1 cellular context compared by ENCODE assay signal in the genomic region with DNA sequence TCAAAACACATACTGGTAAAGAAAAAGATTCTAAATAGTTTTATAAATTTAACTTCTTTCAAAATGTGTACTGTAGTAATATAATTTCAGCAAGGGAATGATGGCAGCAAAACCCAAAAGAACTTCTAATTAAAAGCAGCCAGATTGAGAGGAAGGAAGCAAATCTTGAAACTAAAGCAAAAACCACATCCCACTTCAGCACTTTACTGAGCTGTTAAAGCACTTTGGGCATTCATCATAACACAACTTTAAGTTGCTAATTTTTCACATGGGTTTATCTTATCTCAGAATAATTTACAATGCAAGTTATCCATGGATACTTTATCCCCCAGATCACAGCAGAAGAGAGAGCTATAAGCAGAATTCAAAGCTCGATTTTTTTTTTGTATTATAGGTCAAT.
TF ChIP-seq lines count a peak whose summit lies in the region.

No MANE protein-coding gene starts in this region.

TF ChIP-seq in HepG2, 621 proteins besides CTCF, POLR2A, EP300 and RAD21:
- TF ChIP-seq NCOA2 (CRISPR knock-in tag; IDR thresholded peaks at IDR 0.05): no peak
- no peak for TF ChIP-seq SRSF4 (IDR thresholded peaks at IDR 0.05; ENCODE audit: low read depth, low read length, poor library complexity, severe bottlenecking)
- TF ChIP-seq IKZF4 (CRISPR knock-in tag; IDR thresholded peaks at IDR 0.05; ENCODE audit: borderline replicate concordance, low read depth, not compliant biosample characterization): no peak
- no peak for TF ChIP-seq ZNF781 (CRISPR knock-in tag; IDR thresholded peaks at IDR 0.05; ENCODE audit: borderline replicate concordance, not compliant biosample characterization)
- no peak for TF ChIP-seq ZNF556 (CRISPR knock-in tag; IDR thresholded peaks at IDR 0.05; ENCODE audit: borderline replicate concordance)
- TF ChIP-seq SMAD3 (CRISPR knock-in tag; IDR thresholded peaks at IDR 0.05): no peak
- TF ChIP-seq, protein P1, sequence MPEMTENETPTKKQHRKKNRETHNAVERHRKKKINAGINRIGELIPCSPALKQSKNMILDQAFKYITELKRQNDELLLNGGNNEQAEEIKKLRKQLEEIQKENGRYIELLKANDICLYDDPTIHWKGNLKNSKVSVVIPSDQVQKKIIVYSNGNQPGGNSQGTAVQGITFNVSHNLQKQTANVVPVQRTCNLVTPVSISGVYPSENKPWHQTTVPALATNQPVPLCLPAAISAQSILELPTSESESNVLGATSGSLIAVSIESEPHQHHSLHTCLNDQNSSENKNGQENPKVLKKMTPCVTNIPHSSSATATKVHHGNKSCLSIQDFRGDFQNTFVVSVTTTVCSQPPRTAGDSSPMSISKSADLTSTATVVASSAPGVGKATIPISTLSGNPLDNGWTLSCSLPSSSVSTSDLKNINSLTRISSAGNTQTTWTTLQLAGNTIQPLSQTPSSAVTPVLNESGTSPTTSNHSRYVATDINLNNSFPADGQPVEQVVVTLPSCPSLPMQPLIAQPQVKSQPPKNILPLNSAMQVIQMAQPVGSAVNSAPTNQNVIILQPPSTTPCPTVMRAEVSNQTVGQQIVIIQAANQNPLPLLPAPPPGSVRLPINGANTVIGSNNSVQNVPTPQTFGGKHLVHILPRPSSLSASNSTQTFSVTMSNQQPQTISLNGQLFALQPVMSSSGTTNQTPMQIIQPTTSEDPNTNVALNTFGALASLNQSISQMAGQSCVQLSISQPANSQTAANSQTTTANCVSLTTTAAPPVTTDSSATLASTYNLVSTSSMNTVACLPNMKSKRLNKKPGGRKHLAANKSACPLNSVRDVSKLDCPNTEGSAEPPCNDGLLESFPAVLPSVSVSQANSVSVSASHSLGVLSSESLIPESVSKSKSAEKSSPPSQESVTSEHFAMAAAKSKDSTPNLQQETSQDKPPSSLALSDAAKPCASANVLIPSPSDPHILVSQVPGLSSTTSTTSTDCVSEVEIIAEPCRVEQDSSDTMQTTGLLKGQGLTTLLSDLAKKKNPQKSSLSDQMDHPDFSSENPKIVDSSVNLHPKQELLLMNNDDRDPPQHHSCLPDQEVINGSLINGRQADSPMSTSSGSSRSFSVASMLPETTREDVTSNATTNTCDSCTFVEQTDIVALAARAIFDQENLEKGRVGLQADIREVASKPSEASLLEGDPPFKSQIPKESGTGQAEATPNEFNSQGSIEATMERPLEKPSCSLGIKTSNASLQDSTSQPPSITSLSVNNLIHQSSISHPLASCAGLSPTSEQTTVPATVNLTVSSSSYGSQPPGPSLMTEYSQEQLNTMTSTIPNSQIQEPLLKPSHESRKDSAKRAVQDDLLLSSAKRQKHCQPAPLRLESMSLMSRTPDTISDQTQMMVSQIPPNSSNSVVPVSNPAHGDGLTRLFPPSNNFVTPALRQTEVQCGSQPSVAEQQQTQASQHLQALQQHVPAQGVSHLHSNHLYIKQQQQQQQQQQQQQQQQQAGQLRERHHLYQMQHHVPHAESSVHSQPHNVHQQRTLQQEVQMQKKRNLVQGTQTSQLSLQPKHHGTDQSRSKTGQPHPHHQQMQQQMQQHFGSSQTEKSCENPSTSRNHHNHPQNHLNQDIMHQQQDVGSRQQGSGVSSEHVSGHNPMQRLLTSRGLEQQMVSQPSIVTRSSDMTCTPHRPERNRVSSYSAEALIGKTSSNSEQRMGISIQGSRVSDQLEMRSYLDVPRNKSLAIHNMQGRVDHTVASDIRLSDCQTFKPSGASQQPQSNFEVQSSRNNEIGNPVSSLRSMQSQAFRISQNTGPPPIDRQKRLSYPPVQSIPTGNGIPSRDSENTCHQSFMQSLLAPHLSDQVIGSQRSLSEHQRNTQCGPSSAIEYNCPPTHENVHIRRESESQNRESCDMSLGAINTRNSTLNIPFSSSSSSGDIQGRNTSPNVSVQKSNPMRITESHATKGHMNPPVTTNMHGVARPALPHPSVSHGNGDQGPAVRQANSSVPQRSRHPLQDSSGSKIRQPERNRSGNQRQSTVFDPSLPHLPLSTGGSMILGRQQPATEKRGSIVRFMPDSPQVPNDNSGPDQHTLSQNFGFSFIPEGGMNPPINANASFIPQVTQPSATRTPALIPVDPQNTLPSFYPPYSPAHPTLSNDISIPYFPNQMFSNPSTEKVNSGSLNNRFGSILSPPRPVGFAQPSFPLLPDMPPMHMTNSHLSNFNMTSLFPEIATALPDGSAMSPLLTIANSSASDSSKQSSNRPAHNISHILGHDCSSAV (CRISPR knock-in tag; IDR thresholded peaks at IDR 0.05; ENCODE audit: borderline replicate concordance): no peak
- no peak for TF ChIP-seq XRCC5 (optimal IDR thresholded peaks at IDR 0.05; ENCODE audit: low read length)
- TF ChIP-seq PCBP2 (optimal IDR thresholded peaks at IDR 0.05; ENCODE audit: low read depth, low read length, poor library complexity, severe bottlenecking): no peak
- no peak for TF ChIP-seq TEAD2 (CRISPR knock-in tag; IDR thresholded peaks at IDR 0.05)
- TF ChIP-seq, protein P2, sequence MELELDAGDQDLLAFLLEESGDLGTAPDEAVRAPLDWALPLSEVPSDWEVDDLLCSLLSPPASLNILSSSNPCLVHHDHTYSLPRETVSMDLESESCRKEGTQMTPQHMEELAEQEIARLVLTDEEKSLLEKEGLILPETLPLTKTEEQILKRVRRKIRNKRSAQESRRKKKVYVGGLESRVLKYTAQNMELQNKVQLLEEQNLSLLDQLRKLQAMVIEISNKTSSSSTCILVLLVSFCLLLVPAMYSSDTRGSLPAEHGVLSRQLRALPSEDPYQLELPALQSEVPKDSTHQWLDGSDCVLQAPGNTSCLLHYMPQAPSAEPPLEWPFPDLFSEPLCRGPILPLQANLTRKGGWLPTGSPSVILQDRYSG (CRISPR knock-in tag; IDR thresholded peaks at IDR 0.05): no peak
- TF ChIP-seq, protein P3, sequence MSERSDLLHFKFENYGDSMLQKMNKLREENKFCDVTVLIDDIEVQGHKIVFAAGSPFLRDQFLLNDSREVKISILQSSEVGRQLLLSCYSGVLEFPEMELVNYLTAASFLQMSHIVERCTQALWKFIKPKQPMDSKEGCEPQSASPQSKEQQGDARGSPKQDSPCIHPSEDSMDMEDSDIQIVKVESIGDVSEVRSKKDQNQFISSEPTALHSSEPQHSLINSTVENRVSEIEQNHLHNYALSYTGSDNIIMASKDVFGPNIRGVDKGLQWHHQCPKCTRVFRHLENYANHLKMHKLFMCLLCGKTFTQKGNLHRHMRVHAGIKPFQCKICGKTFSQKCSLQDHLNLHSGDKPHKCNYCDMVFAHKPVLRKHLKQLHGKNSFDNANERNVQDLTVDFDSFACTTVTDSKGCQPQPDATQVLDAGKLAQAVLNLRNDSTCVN (CRISPR knock-in tag; IDR thresholded peaks at IDR 0.05; ENCODE audit: borderline replicate concordance): no peak
- TF ChIP-seq, protein P4, sequence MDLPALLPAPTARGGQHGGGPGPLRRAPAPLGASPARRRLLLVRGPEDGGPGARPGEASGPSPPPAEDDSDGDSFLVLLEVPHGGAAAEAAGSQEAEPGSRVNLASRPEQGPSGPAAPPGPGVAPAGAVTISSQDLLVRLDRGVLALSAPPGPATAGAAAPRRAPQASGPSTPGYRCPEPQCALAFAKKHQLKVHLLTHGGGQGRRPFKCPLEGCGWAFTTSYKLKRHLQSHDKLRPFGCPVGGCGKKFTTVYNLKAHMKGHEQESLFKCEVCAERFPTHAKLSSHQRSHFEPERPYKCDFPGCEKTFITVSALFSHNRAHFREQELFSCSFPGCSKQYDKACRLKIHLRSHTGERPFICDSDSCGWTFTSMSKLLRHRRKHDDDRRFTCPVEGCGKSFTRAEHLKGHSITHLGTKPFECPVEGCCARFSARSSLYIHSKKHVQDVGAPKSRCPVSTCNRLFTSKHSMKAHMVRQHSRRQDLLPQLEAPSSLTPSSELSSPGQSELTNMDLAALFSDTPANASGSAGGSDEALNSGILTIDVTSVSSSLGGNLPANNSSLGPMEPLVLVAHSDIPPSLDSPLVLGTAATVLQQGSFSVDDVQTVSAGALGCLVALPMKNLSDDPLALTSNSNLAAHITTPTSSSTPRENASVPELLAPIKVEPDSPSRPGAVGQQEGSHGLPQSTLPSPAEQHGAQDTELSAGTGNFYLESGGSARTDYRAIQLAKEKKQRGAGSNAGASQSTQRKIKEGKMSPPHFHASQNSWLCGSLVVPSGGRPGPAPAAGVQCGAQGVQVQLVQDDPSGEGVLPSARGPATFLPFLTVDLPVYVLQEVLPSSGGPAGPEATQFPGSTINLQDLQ (CRISPR knock-in tag; IDR thresholded peaks at IDR 0.05): no peak
- TF ChIP-seq ZNF558 (CRISPR knock-in tag; IDR thresholded peaks at IDR 0.05; ENCODE audit: borderline replicate concordance): no peak
- TF ChIP-seq, protein P5, sequence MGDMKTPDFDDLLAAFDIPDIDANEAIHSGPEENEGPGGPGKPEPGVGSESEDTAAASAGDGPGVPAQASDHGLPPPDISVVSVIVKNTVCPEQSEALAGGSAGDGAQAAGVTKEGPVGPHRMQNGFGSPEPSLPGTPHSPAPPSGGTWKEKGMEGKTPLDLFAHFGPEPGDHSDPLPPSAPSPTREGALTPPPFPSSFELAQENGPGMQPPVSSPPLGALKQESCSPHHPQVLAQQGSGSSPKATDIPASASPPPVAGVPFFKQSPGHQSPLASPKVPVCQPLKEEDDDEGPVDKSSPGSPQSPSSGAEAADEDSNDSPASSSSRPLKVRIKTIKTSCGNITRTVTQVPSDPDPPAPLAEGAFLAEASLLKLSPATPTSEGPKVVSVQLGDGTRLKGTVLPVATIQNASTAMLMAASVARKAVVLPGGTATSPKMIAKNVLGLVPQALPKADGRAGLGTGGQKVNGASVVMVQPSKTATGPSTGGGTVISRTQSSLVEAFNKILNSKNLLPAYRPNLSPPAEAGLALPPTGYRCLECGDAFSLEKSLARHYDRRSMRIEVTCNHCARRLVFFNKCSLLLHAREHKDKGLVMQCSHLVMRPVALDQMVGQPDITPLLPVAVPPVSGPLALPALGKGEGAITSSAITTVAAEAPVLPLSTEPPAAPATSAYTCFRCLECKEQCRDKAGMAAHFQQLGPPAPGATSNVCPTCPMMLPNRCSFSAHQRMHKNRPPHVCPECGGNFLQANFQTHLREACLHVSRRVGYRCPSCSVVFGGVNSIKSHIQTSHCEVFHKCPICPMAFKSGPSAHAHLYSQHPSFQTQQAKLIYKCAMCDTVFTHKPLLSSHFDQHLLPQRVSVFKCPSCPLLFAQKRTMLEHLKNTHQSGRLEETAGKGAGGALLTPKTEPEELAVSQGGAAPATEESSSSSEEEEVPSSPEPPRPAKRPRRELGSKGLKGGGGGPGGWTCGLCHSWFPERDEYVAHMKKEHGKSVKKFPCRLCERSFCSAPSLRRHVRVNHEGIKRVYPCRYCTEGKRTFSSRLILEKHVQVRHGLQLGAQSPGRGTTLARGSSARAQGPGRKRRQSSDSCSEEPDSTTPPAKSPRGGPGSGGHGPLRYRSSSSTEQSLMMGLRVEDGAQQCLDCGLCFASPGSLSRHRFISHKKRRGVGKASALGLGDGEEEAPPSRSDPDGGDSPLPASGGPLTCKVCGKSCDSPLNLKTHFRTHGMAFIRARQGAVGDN (CRISPR knock-in tag; IDR thresholded peaks at IDR 0.05): no peak
- no peak for TF ChIP-seq RFX3 (CRISPR knock-in tag; IDR thresholded peaks at IDR 0.05)
- TF ChIP-seq ZNF326 (CRISPR knock-in tag; IDR thresholded peaks at IDR 0.05; ENCODE audit: borderline replicate concordance): no peak
- TF ChIP-seq, protein P6, sequence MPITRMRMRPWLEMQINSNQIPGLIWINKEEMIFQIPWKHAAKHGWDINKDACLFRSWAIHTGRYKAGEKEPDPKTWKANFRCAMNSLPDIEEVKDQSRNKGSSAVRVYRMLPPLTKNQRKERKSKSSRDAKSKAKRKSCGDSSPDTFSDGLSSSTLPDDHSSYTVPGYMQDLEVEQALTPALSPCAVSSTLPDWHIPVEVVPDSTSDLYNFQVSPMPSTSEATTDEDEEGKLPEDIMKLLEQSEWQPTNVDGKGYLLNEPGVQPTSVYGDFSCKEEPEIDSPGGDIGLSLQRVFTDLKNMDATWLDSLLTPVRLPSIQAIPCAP (CRISPR knock-in tag; IDR thresholded peaks at IDR 0.05; ENCODE audit: low read depth): no peak
- no peak for TF ChIP-seq MBNL3 (CRISPR knock-in tag; conservative IDR thresholded peaks at IDR 0.05)
